Comparison of ENCODE assay signal across 19 cellular contexts in the genomic region with DNA sequence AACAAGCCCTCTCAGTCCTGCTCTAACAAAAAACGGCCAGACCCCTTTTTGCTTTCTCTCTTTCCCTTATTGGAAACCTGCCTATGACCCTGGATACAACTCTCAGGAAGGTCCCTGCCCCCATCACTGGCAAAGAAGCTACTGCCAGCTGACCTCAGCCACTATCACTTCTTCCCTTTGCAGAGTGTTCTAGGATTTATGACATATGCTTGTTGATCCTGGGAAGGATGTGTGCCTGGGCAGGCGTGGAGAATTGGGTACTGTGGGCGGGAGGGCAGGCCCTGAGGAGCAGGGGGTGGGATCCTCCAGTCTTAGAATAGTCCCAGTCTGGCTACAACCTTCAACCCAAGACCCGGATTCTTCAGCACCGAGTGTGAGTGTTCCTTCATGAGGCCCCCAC. TPM values are rescaled to one million over a fixed set of nuclear protein-coding genes. Genes with fewer than 3 reads are reported as not detected.
"Had no signal": no experiment of that assay in that cellular context is flagged by ENCODE, and none has a peak within 500 bp of the region (broad histone marks: within the 10 kb centered on the region; RNA-seq: fewer than 3 reads in every experiment).

No MANE protein-coding gene starts in this region.

- H3K9me3 ChIP-seq: adrenal gland, right lobe of liver, testis had no signal

- DNase-seq: activated CD4-positive, alpha-beta memory T cell treated with anti-CD3 and anti-CD28 coated beads, Interleukin-2, amount 10 ng/mL, durations not matched to agents 7 days and 5 days; activated CD4-positive, alpha-beta T cell treated with anti-CD3 and anti-CD28 coated beads for 48 hours; activated CD4-positive, CD25-positive, alpha-beta regulatory T cell; activated effector memory CD4-positive, alpha-beta T cell treated with Interleukin-2 at 50 U/mL for 16 hours; activated T-cell treated with anti-CD3 and anti-CD28 coated beads, Interleukin-2, amount 50 U/mL, for 4 hours; adrenal gland; effector memory CD8-positive, alpha-beta T cell; left colon; right lobe of liver; stimulated activated CD4-positive, alpha-beta T cell treated with anti-CD3 and anti-CD28 coated beads, Interleukin-4, amount 100 ng/mL, for 24 hours; T-helper 1 cell; T1000; testis had no signal

- H3K4me1 Mint-ChIP-seq: activated CD4-positive, alpha-beta memory T cell treated with anti-CD3 and anti-CD28 coated beads, Interleukin-2, amount 10 ng/mL, durations not matched to agents 7 days and 5 days; activated naive CD4-positive, alpha-beta T cell treated with anti-CD3 and anti-CD28 coated beads, Interleukin-2, amount 50 U/mL, for 24 hours; stimulated activated effector memory CD8-positive, alpha-beta T cell treated with anti-CD3 and anti-CD28 coated beads, Interleukin-12 subunit alpha, Interleukin-12 subunit beta, amount 100 ng/mL, for 72 hours had no signal

- H3K4me2 ChIP-seq: hepatocyte, smooth muscle cell had no signal

- H3K79me2 ChIP-seq: hepatocyte had no signal

- H3K4me3 ChIP-seq: adrenal gland, hepatocyte, right lobe of liver, smooth muscle cell, testis had no signal

- ATAC-seq: activated T-cell treated with anti-CD3 and anti-CD28 coated beads, Interleukin-2, amount 50 U/mL, for 4 hours; effector memory CD8-positive, alpha-beta T cell; left colon; stimulated activated effector memory CD8-positive, alpha-beta T cell treated with anti-CD3 and anti-CD28 coated beads, Interleukin-12 subunit alpha, Interleukin-12 subunit beta, amount 100 ng/mL, for 72 hours had no signal

- H3K9me3 Mint-ChIP-seq: activated CD4-positive, alpha-beta memory T cell treated with anti-CD3 and anti-CD28 coated beads, Interleukin-2, amount 10 ng/mL, durations not matched to agents 7 days and 5 days; activated naive CD4-positive, alpha-beta T cell treated with anti-CD3 and anti-CD28 coated beads, Interleukin-2, amount 50 U/mL, for 24 hours; activated T-cell treated with anti-CD3 and anti-CD28 coated beads, Interleukin-2, amount 50 U/mL, for 4 hours; effector memory CD8-positive, alpha-beta T cell; stimulated activated effector memory CD8-positive, alpha-beta T cell treated with anti-CD3 and anti-CD28 coated beads, Interleukin-12 subunit alpha, Interleukin-12 subunit beta, amount 100 ng/mL, for 72 hours had no signal

- H3K27ac Mint-ChIP-seq: activated CD4-positive, alpha-beta memory T cell treated with anti-CD3 and anti-CD28 coated beads, Interleukin-2, amount 10 ng/mL, durations not matched to agents 7 days and 5 days; activated naive CD4-positive, alpha-beta T cell treated with anti-CD3 and anti-CD28 coated beads, Interleukin-2, amount 50 U/mL, for 24 hours; effector memory CD8-positive, alpha-beta T cell; progenitor cell of endocrine pancreas; stimulated activated effector memory CD8-positive, alpha-beta T cell treated with anti-CD3 and anti-CD28 coated beads, Interleukin-12 subunit alpha, Interleukin-12 subunit beta, amount 100 ng/mL, for 72 hours had no signal

- H3K4me1 ChIP-seq: adrenal gland, right lobe of liver had no signal

- H3K36me3 Mint-ChIP-seq: activated naive CD4-positive, alpha-beta T cell treated with anti-CD3 and anti-CD28 coated beads, Interleukin-2, amount 50 U/mL, for 24 hours had no signal

- H3K27me3 ChIP-seq: adrenal gland, hepatocyte, right lobe of liver, testis had no signal

- H3K27me3 Mint-ChIP-seq: activated CD4-positive, alpha-beta memory T cell treated with anti-CD3 and anti-CD28 coated beads, Interleukin-2, amount 10 ng/mL, durations not matched to agents 7 days and 5 days; activated naive CD4-positive, alpha-beta T cell treated with anti-CD3 and anti-CD28 coated beads, Interleukin-2, amount 50 U/mL, for 24 hours; effector memory CD8-positive, alpha-beta T cell; progenitor cell of endocrine pancreas had no signal

- H2AFZ ChIP-seq: hepatocyte had no signal

- H3K4me3 Mint-ChIP-seq: activated CD4-positive, alpha-beta memory T cell treated with anti-CD3 and anti-CD28 coated beads, Interleukin-2, amount 10 ng/mL, durations not matched to agents 7 days and 5 days; activated naive CD4-positive, alpha-beta T cell treated with anti-CD3 and anti-CD28 coated beads, Interleukin-2, amount 50 U/mL, for 24 hours; activated T-cell treated with anti-CD3 and anti-CD28 coated beads, Interleukin-2, amount 50 U/mL, for 4 hours; effector memory CD8-positive, alpha-beta T cell; stimulated activated effector memory CD8-positive, alpha-beta T cell treated with anti-CD3 and anti-CD28 coated beads, Interleukin-12 subunit alpha, Interleukin-12 subunit beta, amount 100 ng/mL, for 72 hours had no signal

- H3K27ac ChIP-seq: adrenal gland, hepatocyte, right lobe of liver, testis had no signal

- H3K36me3 ChIP-seq: adrenal gland, right lobe of liver had no signal

RNA-seq across cellular contexts. Expression of gene RHOG, which starts 24.9 kb away (rescaled TPM):
- polyA plus RNA-seq: neural cell had no signal
